ENCODE assay signal across 28 cellular contexts in the genomic region with DNA sequence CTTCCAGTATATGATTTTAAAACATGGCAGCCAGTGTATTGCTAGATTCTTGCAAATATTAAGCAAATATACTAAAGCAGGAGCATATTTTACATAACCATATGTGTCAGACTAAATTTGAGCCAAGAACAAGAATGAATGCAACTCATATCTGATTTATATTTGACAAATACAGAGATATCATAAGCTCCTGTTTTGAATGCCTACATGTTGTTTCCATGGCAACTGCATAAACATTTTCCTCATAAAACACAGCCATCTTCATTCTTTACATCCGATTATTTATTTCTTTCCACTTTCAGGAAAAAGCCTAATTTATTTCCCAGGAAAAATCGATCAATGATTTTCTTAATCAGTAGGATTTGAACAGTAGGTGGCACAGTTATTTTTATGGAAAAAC.
DNase-seq lines count a peak whose midpoint lies in the region; ATAC-seq and TF ChIP-seq lines count a peak whose summit lies in the region.
"Had no signal": no experiment of that assay in that cellular context is flagged by ENCODE, and none has a peak within 500 bp of the region (broad histone marks: within the 10 kb centered on the region; RNA-seq: fewer than 3 reads in every experiment).

No MANE protein-coding gene starts in this region.

- no peak overlapping the region for H2BK5ac ChIP-seq in mesenchymal stem cell (ENCODE audit: low read depth, low read length, poor library complexity, severe bottlenecking)

- H3K27me3 ChIP-seq in MM.1S (replicated peaks; ENCODE audit: insufficient read depth, low read length) (no peaks in the 10 kb centered on the region), mesenchymal stem cell (ENCODE audit: control insufficient read depth in 1 of 2, insufficient read depth in 1 of 2, low read length in 2 of 2) (no peaks in the 10 kb centered on the region)
- H3K27me3 ChIP-seq: ascending aorta, sigmoid colon, tibial nerve had no signal

- H3K79me1 ChIP-seq in mesenchymal stem cell (replicated peaks; ENCODE audit: low read length, poor library complexity, severe bottlenecking): no peaks in the 10 kb centered on the region

- H3K9ac ChIP-seq in MM.1S (ENCODE audit: low read length) (peak overlapping the region; percentile 20; the same call in 1 of the 2 replicates), mesenchymal stem cell (ENCODE audit: low read length) (no peak overlapping the region)

- H3K36me3 ChIP-seq in MM.1S (replicated peaks; ENCODE audit: insufficient read depth, low read length) (no peaks in the 10 kb centered on the region), mesenchymal stem cell (ENCODE audit: control insufficient read depth in 1 of 2, insufficient read depth in 2 of 2, low read depth in 1 of 2, low read length in 2 of 2) (peaks cover 0 to 40% of the 10 kb centered on the region in 2 experiments)
- H3K36me3 ChIP-seq: sigmoid colon, WERI-Rb-1 had no signal

- H3K4me1 ChIP-seq in MM.1S (ENCODE audit: low read length): peaks cover 19% of the 10 kb centered on the region
- H3K4me1 ChIP-seq in mesenchymal stem cell (ENCODE audit: control insufficient read depth, insufficient read depth, low read depth, low read length): no peaks in the 10 kb centered on the region
- H3K4me1 ChIP-seq: ascending aorta, sigmoid colon had no signal

- H2AFZ ChIP-seq in MM.1S (ENCODE audit: low read length): no peak overlapping the region
- no peak overlapping the region for H2AFZ ChIP-seq in mesenchymal stem cell (ENCODE audit: low read depth, low read length)

- H3K36me3 Mint-ChIP-seq in brain (peaks cover 17% of the 10 kb centered on the region), WTC11 (peaks cover 2% of the 10 kb centered on the region)
- H3K36me3 Mint-ChIP-seq: natural killer cell had no signal

- H3F3A ChIP-seq in MM.1S (ENCODE audit: insufficient read depth, low read length): peaks cover 23% of the 10 kb centered on the region

- H3K4me3 ChIP-seq in MM.1S (ENCODE audit: low read length): 0 out of 2 replicates have a peak overlapping the region, but pooled peaks have one; percentile 9
- no peak overlapping the region for H3K4me3 ChIP-seq in mesenchymal stem cell (ENCODE audit: insufficient read depth in 1 of 2, low read depth in 1 of 2, low read length in 2 of 2)
- H3K4me3 ChIP-seq: ascending aorta, lung, mucosa of descending colon, sigmoid colon, tibial nerve had no signal

- ATAC-seq in WTC11: no peak
- ATAC-seq: mucosa of descending colon, natural killer cell had no signal

- H2BK12ac ChIP-seq in mesenchymal stem cell (ENCODE audit: low read length in 2 of 2): no peak overlapping the region

- no peak overlapping the region for H2BK120ac ChIP-seq in mesenchymal stem cell (ENCODE audit: low read depth, low read length)

- H2BK15ac ChIP-seq in mesenchymal stem cell (ENCODE audit: low read depth, poor library complexity, severe bottlenecking): no peak overlapping the region

- no peaks in the 10 kb centered on the region for H3K9me3 Mint-ChIP-seq in brain
- H3K9me3 Mint-ChIP-seq in WTC11: no peaks in the 10 kb centered on the region
- H3K9me3 Mint-ChIP-seq: activated naive CD8-positive, alpha-beta T cell treated with anti-CD3 and anti-CD28 coated beads for 36 hours; activated T-cell treated with anti-CD3 and anti-CD28 coated beads, Interleukin-2, amount 50 U/mL, for 24 hours; CD8-positive, alpha-beta memory T cell; natural killer cell had no signal

- WGBS in mesenchymal stem cell: 100% methylated on average over 2 of the region's 2 CpGs

- no peak overlapping the region for H3K23ac ChIP-seq in mesenchymal stem cell (ENCODE audit: low read length in 2 of 2)

- H2AK5ac ChIP-seq in mesenchymal stem cell (ENCODE audit: low read length, severe bottlenecking): no peak overlapping the region

- no peak for TF ChIP-seq CTCF in MM.1S (IDR thresholded peaks at IDR 0.05; ENCODE audit: low read length)
- TF ChIP-seq CTCF in brain (conservative IDR thresholded peaks at IDR 0.05): no peak
- TF ChIP-seq CTCF in WTC11 (IDR thresholded peaks at IDR 0.05): no peak

- no peaks in the 10 kb centered on the region for H3K9me2 ChIP-seq in MM.1S (replicated peaks; ENCODE audit: insufficient read depth, low read length)

- H3K4me3 Mint-ChIP-seq in brain: peak overlapping the region in 2 of 5 experiments; percentile 50 to 65
- no peak overlapping the region for H3K4me3 Mint-ChIP-seq in WTC11
- H3K4me3 Mint-ChIP-seq: activated naive CD8-positive, alpha-beta T cell treated with anti-CD3 and anti-CD28 coated beads for 36 hours; activated T-cell treated with anti-CD3 and anti-CD28 coated beads, Interleukin-2, amount 50 U/mL, for 24 hours; CD8-positive, alpha-beta memory T cell; natural killer cell had no signal

- no peak overlapping the region for H4K8ac ChIP-seq in mesenchymal stem cell (ENCODE audit: low read length)

- DNase-seq in EL (peak; percentile 15), MM.1S (no peak), mesenchymal stem cell (peak; percentile 10), NCI-H1930 (lab: John Stamatoyannopoulos, UW) (no peak), NCI-H2227 treated with DMSO at 0.1 percent for 48 hours (lab: John Stamatoyannopoulos, UW) (no peak), WTC11 (ENCODE audit: low spot score) (no peak)
- DNase-seq: activated CD4-positive, alpha-beta T cell treated with anti-CD3 and anti-CD28 coated beads for 48 hours; activated effector memory CD4-positive, alpha-beta T cell treated with anti-CD3 and anti-CD28 coated beads, Interleukin-2, amount 50 U/mL, for 16 hours; activated naive CD8-positive, alpha-beta T cell treated with anti-CD3 and anti-CD28 coated beads for 36 hours; activated T-cell treated with anti-CD3 and anti-CD28 coated beads, Interleukin-2, amount 50 U/mL, for 24 hours; caudate nucleus; CD8-positive, alpha-beta memory T cell; HCEC 1CT; hippocampal formation; Karpas-422; mucosa of descending colon; natural killer cell; NCI-H1092 treated with DMSO at 0.1 percent for 48 hours; NCI-H187; occipital lobe; sigmoid colon; stimulated activated CD4-positive, alpha-beta T cell treated with anti-CD3 and anti-CD28 coated beads, Interleukin-12 subunit alpha, Interleukin-12 subunit beta, amount 100 ng/mL, for 4 hours; stimulated activated CD4-positive, alpha-beta T cell treated with anti-CD3 and anti-CD28 coated beads, Interleukin-2, amount 100 ng/mL, for 48 hours; WERI-Rb-1 had no signal

- no peak overlapping the region for H3K18ac ChIP-seq in mesenchymal stem cell (ENCODE audit: low read depth in 1 of 2, low read length in 2 of 2)

- H3K14ac ChIP-seq in mesenchymal stem cell (ENCODE audit: low read length in 2 of 2): no peak overlapping the region

- H4K20me1 ChIP-seq in MM.1S (ENCODE audit: insufficient read depth, low read length): no peaks in the 10 kb centered on the region

- H4K91ac ChIP-seq in mesenchymal stem cell (ENCODE audit: low read length): no peak overlapping the region

- POLR2A ChIA-PET in WTC11 (lab: Charles Lee): no interaction called here

- no peaks in the 10 kb centered on the region for H3K79me2 ChIP-seq in MM.1S (ENCODE audit: low read length)

- H3K27me3 Mint-ChIP-seq in brain (no peaks in the 10 kb centered on the region), WTC11 (ENCODE audit: low read depth) (no peaks in the 10 kb centered on the region)
- H3K27me3 Mint-ChIP-seq: activated naive CD8-positive, alpha-beta T cell treated with anti-CD3 and anti-CD28 coated beads for 36 hours; activated T-cell treated with anti-CD3 and anti-CD28 coated beads, Interleukin-2, amount 50 U/mL, for 24 hours; CD8-positive, alpha-beta memory T cell had no signal

- H3K4me1 Mint-ChIP-seq in brain (peaks cover 27% of the 10 kb centered on the region), WTC11 (no peaks in the 10 kb centered on the region)
- H3K4me1 Mint-ChIP-seq: activated naive CD8-positive, alpha-beta T cell treated with anti-CD3 and anti-CD28 coated beads for 36 hours had no signal

- H3K9me3 ChIP-seq in MM.1S (replicated peaks; ENCODE audit: insufficient read depth, low read length) (no peaks in the 10 kb centered on the region), mesenchymal stem cell (ENCODE audit: control insufficient read depth, low read length) (no peaks in the 10 kb centered on the region)
- H3K9me3 ChIP-seq: ascending aorta, mucosa of descending colon, sigmoid colon, tibial nerve had no signal

- H3K27ac Mint-ChIP-seq in brain (peak overlapping the region in 3 of 5 experiments; percentile 81 to 96 (median 88)), WTC11 (no peak overlapping the region; the same call in 1 of the 2 replicates)
- H3K27ac Mint-ChIP-seq: activated naive CD8-positive, alpha-beta T cell treated with anti-CD3 and anti-CD28 coated beads for 36 hours; activated T-cell treated with anti-CD3 and anti-CD28 coated beads, Interleukin-2, amount 50 U/mL, for 24 hours; natural killer cell had no signal

- CTCF ChIA-PET in WTC11 (lab: Charles Lee): no interaction called here

- H3K4ac ChIP-seq in mesenchymal stem cell (ENCODE audit: low read depth in 1 of 2, low read length in 2 of 2): no peak overlapping the region

- peak overlapping the region; percentile 77; the same call in 1 of the 2 replicates for H3K27ac ChIP-seq in MM.1S (ENCODE audit: low read length)
- H3K27ac ChIP-seq in mesenchymal stem cell (ENCODE audit: low read length, poor library complexity, severe bottlenecking): no peak overlapping the region
- H3K27ac ChIP-seq: ascending aorta, sigmoid colon, tibial nerve, WERI-Rb-1 had no signal

- H3K4me2 ChIP-seq in MM.1S (ENCODE audit: low read depth, low read length): peak overlapping the region; percentile 37
- H3K4me2 ChIP-seq in mesenchymal stem cell (ENCODE audit: low read length, poor library complexity, severe bottlenecking): no peak overlapping the region

TF ChIP-seq in WTC11, 78 proteins besides CTCF, POLR2A, EP300 and RAD21 (continues in another document):
- no peak for TF ChIP-seq FOXK1 (CRISPR knock-in tag; IDR thresholded peaks at IDR 0.05)
- TF ChIP-seq GRHL2 (CRISPR knock-in tag; IDR thresholded peaks at IDR 0.05; ENCODE audit: insufficient replicate concordance, severe bottlenecking): no peak
- no peak for TF ChIP-seq FOXP1 (CRISPR knock-in tag; IDR thresholded peaks at IDR 0.05; ENCODE audit: borderline replicate concordance)
- TF ChIP-seq, protein P1, sequence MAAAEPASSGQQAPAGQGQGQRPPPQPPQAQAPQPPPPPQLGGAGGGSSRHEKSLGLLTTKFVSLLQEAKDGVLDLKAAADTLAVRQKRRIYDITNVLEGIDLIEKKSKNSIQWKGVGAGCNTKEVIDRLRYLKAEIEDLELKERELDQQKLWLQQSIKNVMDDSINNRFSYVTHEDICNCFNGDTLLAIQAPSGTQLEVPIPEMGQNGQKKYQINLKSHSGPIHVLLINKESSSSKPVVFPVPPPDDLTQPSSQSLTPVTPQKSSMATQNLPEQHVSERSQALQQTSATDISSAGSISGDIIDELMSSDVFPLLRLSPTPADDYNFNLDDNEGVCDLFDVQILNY (CRISPR knock-in tag; IDR thresholded peaks at IDR 0.05): no peak
- no peak for TF ChIP-seq NFYB (CRISPR knock-in tag; conservative IDR thresholded peaks at IDR 0.05; ENCODE audit: low read depth)
- TF ChIP-seq CREM (CRISPR knock-in tag; IDR thresholded peaks at IDR 0.05): no peak
- TF ChIP-seq CREB1 (CRISPR knock-in tag; IDR thresholded peaks at IDR 0.05): no peak

Comparison
In these comparisons a context has a peak if more than half of its experiments do, and no peak if none do; other contexts are left out.
1. DNase-seq: peak in EL (single experiment) and mesenchymal stem cell (single experiment); none in MM.1S (single experiment), NCI-H1930 (0 of 2), NCI-H2227 treated with DMSO at 0.1 percent for 48 hours (single experiment) and WTC11 (single experiment).